In genomic region chr7:16740623-16740953, GRCh38 we compare ENCODE assay signal across 21 cellular contexts. TPM values are rescaled to one million over a fixed set of nuclear protein-coding genes. Genes with fewer than 3 reads are reported as not detected.
DNase-seq lines count a peak whose midpoint lies in the region; ATAC-seq and TF ChIP-seq lines count a peak whose summit lies in the region.
"Had no signal": no experiment of that assay in that cellular context is flagged by ENCODE, and none has a peak within 500 bp of the region (broad histone marks: within the 10 kb centered on the region; RNA-seq: fewer than 3 reads in every experiment).

No MANE protein-coding gene starts in this region.

- DNase-seq in Caco-2 (no peak), Panc1 (ENCODE audit: low read depth, low spot score) (no peak), fibroblast of lung (ENCODE audit: low read depth in 2 of 2) (no peak), T-cell (no peak)
- DNase-seq in stimulated activated CD8-positive, alpha-beta memory T cell treated with anti-CD3 and anti-CD28 coated beads, Interleukin-4, amount 100 ng/mL, for 48 hours, result no peak
- DNase-seq: activated CD4-positive, alpha-beta T cell treated with anti-CD3 and anti-CD28 coated beads for 1 hour; activated CD8-positive, alpha-beta T cell treated with anti-CD3 and anti-CD28 coated beads, Interleukin-2, amount 10 ng/mL, durations not matched to agents 7 days and 5 days; activated gamma-delta T cell; AML-193; cortex of kidney; DMS53; naive thymus-derived CD4-positive, alpha-beta T cell; NCI-H1417 treated with DMSO at 0.1 percent for 48 hours; spleen; stimulated activated CD4-positive, alpha-beta T cell treated with anti-CD3 and anti-CD28 coated beads, Interleukin-4, amount 100 ng/mL, for 1 hour; stimulated activated naive B cell treated with anti-CD40 and anti-IgM and Interleukin-4, amounts not matched to agents 10 μg/mL and 1 μg/mL and 100 μg/mL, for 72 hours had no signal

- H3K27me3 Mint-ChIP-seq in Caco-2 (ENCODE audit: insufficient read depth, unreplicated experiment) (no peaks in the 10 kb centered on the region), T-cell (no peaks in the 10 kb centered on the region)
- H3K27me3 Mint-ChIP-seq: memory B cell; naive thymus-derived CD4-positive, alpha-beta T cell; stimulated activated naive B cell treated with anti-CD40 and anti-IgM and Interleukin-4, amounts not matched to agents 10 μg/mL and 1 μg/mL and 100 μg/mL, for 72 hours had no signal

- ATAC-seq in Panc1 (no peak), T-cell (replicated peaks in 1 of 4) (no peak), GM21381 (IDR thresholded peaks at IDR 0.05; ENCODE audit: unreplicated experiment) (no peak)
- ATAC-seq: activated CD8-positive, alpha-beta T cell treated with anti-CD3 and anti-CD28 coated beads, Interleukin-2, amount 10 ng/mL, durations not matched to agents 7 days and 5 days; naive thymus-derived CD4-positive, alpha-beta T cell had no signal

- H3K9me3 Mint-ChIP-seq in Caco-2 (ENCODE audit: unreplicated experiment) (no peaks in the 10 kb centered on the region), T-cell (no peaks in the 10 kb centered on the region)
- H3K9me3 Mint-ChIP-seq: memory B cell; naive thymus-derived CD4-positive, alpha-beta T cell; stimulated activated naive B cell treated with anti-CD40 and anti-IgM and Interleukin-4, amounts not matched to agents 10 μg/mL and 1 μg/mL and 100 μg/mL, for 72 hours; T-helper 1 cell treated with Interleukin-12 subunit alpha and Interleukin-12 subunit beta and Interleukin-4 antibody, amounts not matched to agents 30 μg/mL and 1 μg/mL, for 36 hours had no signal

- H3K27ac Mint-ChIP-seq in Caco-2 (ENCODE audit: unreplicated experiment), result peak overlapping the region; percentile 80
- no peak overlapping the region for H3K27ac Mint-ChIP-seq in T-cell
- H3K27ac Mint-ChIP-seq: activated CD8-positive, alpha-beta T cell treated with anti-CD3 and anti-CD28 coated beads, Interleukin-2, amount 10 ng/mL, durations not matched to agents 7 days and 5 days; memory B cell; naive thymus-derived CD4-positive, alpha-beta T cell; stimulated activated naive B cell treated with anti-CD40 and anti-IgM and Interleukin-4, amounts not matched to agents 10 μg/mL and 1 μg/mL and 100 μg/mL, for 72 hours; T-helper 1 cell treated with Interleukin-12 subunit alpha and Interleukin-12 subunit beta and Interleukin-4 antibody, amounts not matched to agents 30 μg/mL and 1 μg/mL, for 36 hours had no signal

- intact Hi-C loops in Caco-2 (cut with micrococcal nuclease; ENCODE audit: unreplicated experiment), result loop anchor here (2.0 kb wide), 1 partner anchor 22 kb away; no protein-coding TSS in a partner anchor
- intact Hi-C loops in Panc1 (cut with micrococcal nuclease; ENCODE audit: unreplicated experiment), result no loop called here

- POLR2A ChIA-PET in Caco-2 (lab: Charles Lee), result no interaction called here
- POLR2A ChIA-PET in Panc1 (lab: Charles Lee), result no interaction called here
- POLR2A ChIA-PET in T-cell (lab: Charles Lee), result no interaction called here

- H3K4me3 Mint-ChIP-seq in Caco-2 (ENCODE audit: unreplicated experiment), result peak overlapping the region; percentile 34
- no peak overlapping the region for H3K4me3 Mint-ChIP-seq in T-cell
- H3K4me3 Mint-ChIP-seq: activated CD8-positive, alpha-beta T cell treated with anti-CD3 and anti-CD28 coated beads, Interleukin-2, amount 10 ng/mL, durations not matched to agents 7 days and 5 days; memory B cell; naive thymus-derived CD4-positive, alpha-beta T cell; stimulated activated naive B cell treated with anti-CD40 and anti-IgM and Interleukin-4, amounts not matched to agents 10 μg/mL and 1 μg/mL and 100 μg/mL, for 72 hours; T-helper 1 cell treated with Interleukin-12 subunit alpha and Interleukin-12 subunit beta and Interleukin-4 antibody, amounts not matched to agents 30 μg/mL and 1 μg/mL, for 36 hours had no signal

- H3K79me2 ChIP-seq in fibroblast of lung (ENCODE audit: control insufficient read depth, insufficient read depth, low read length) (no peaks in the 10 kb centered on the region), parathyroid adenoma (no peaks in the 10 kb centered on the region)

- CTCF ChIA-PET in Caco-2 (lab: Charles Lee) (interaction anchor here (1.4 kb wide), 1 partner anchor 38 kb away, joined by 4 read pairs; no protein-coding TSS in a partner anchor), Panc1 (lab: Charles Lee) (no interaction called here), T-cell (lab: Charles Lee) (no interaction called here)

- H3K4me1 Mint-ChIP-seq in Caco-2 (ENCODE audit: low read depth, unreplicated experiment), result peaks cover 35% of the 10 kb centered on the region
- H3K4me1 Mint-ChIP-seq in T-cell, result peaks cover 0 to under 1% (median 0%) of the 10 kb centered on the region in 3 donors
- H3K4me1 Mint-ChIP-seq: naive thymus-derived CD4-positive, alpha-beta T cell had no signal

- H3K4me3 ChIP-seq in Caco-2 (ENCODE audit: low read depth, low read length) (no peak overlapping the region), Panc1 (ENCODE audit: low read depth in 2 of 2, low read length in 2 of 2) (no peak overlapping the region), fibroblast of lung (replicated peaks in 1 of 4; ENCODE audit: control extremely low read depth in 1 of 4, insufficient read depth in 1 of 4, low read depth in 3 of 4, low read length in 4 of 4) (no peak overlapping the region), parathyroid adenoma (ENCODE audit: low read depth, low read length) (no peak overlapping the region)
- H3K4me3 ChIP-seq: spleen, tibial nerve had no signal

- H3K36me3 ChIP-seq in Caco-2 (ENCODE audit: control insufficient read depth, insufficient read depth, low read length), result no peaks in the 10 kb centered on the region
- no peaks in the 10 kb centered on the region for H3K36me3 ChIP-seq in Panc1 (ENCODE audit: control insufficient read depth, insufficient read depth, low read length)
- H3K36me3 ChIP-seq in fibroblast of lung (ENCODE audit: control insufficient read depth, insufficient read depth, low read length), result no peaks in the 10 kb centered on the region
- H3K36me3 ChIP-seq in parathyroid adenoma (ENCODE audit: control insufficient read depth, insufficient read depth, low read length), result no peaks in the 10 kb centered on the region
- H3K36me3 ChIP-seq: spleen, tibial nerve had no signal

- no peaks in the 10 kb centered on the region for H3K9me3 ChIP-seq in Caco-2
- no peaks in the 10 kb centered on the region for H3K9me3 ChIP-seq in Panc1 (ENCODE audit: control insufficient read depth, insufficient read depth, low read depth, low read length)
- no peaks in the 10 kb centered on the region for H3K9me3 ChIP-seq in fibroblast of lung (ENCODE audit: control insufficient read depth, insufficient read depth, low read depth, low read length)
- no peaks in the 10 kb centered on the region for H3K9me3 ChIP-seq in parathyroid adenoma (ENCODE audit: control insufficient read depth, low read length)
- H3K9me3 ChIP-seq: spleen, tibial nerve had no signal

- H4K20me1 ChIP-seq in fibroblast of lung (ENCODE audit: control insufficient read depth, extremely low read depth, insufficient read depth, low read length), result no peaks in the 10 kb centered on the region

- BruUV-seq in Caco-2 (replicated peaks; lab: Mats Ljungman, UMichigan), result no TSS peak
- BruUV-seq in Panc1 (replicated peaks; lab: Mats Ljungman, UMichigan), result no TSS peak

- H3K27ac ChIP-seq in Panc1 (ENCODE audit: low read length), result peak overlapping the region; percentile 2; the same call in 1 of the 2 replicates
- peak overlapping the region; percentile 23 for H3K27ac ChIP-seq in fibroblast of lung (ENCODE audit: insufficient read depth, low read length)
- H3K27ac ChIP-seq in parathyroid adenoma, result no peak overlapping the region
- H3K27ac ChIP-seq: spleen, tibial nerve had no signal

- in situ Hi-C loops in Panc1 (cut with HindIII; ENCODE audit: low pct_unique_long_range_greater_than_20kb, low sequenced_read_pairs), result no loop called here

- H2AFZ ChIP-seq in fibroblast of lung (ENCODE audit: low read length), result no peak overlapping the region
- peak overlapping the region; percentile 51 for H2AFZ ChIP-seq in parathyroid adenoma

- TF ChIP-seq CTCF in Caco-2 (IDR thresholded peaks at IDR 0.05; ENCODE audit: insufficient read depth in 1 of 2, low read depth in 1 of 2, low read length in 1 of 2, severe bottlenecking in 1 of 2, unreplicated experiment in 1 of 2) (no peak), Panc1 (IDR thresholded peaks at IDR 0.05) (no peak), fibroblast of lung (conservative IDR thresholded peaks at IDR 0.05 in 1 of 2, IDR thresholded peaks at IDR 0.05 in 1 of 2; ENCODE audit: low read depth in 1 of 2, low read length in 2 of 2) (no peak), parathyroid adenoma (IDR thresholded peaks at IDR 0.05) (no peak)

- H3K4me1 ChIP-seq in Caco-2, result peaks cover 75% of the 10 kb centered on the region
- peaks cover 16% of the 10 kb centered on the region for H3K4me1 ChIP-seq in Panc1 (ENCODE audit: control insufficient read depth, insufficient read depth, low read length)
- peaks cover 3% of the 10 kb centered on the region for H3K4me1 ChIP-seq in fibroblast of lung (ENCODE audit: control insufficient read depth, extremely low read depth, insufficient read depth, low read length)
- peaks cover 7% of the 10 kb centered on the region for H3K4me1 ChIP-seq in parathyroid adenoma

- H3K4me2 ChIP-seq in fibroblast of lung (ENCODE audit: extremely low read depth, insufficient read depth, low read length) (no peak overlapping the region), parathyroid adenoma (ENCODE audit: low read length) (no peak overlapping the region)

- H3K9ac ChIP-seq in fibroblast of lung (ENCODE audit: insufficient read depth, low read length), result no peak overlapping the region
- H3K9ac ChIP-seq in parathyroid adenoma, result no peak overlapping the region

- peaks cover 4% of the 10 kb centered on the region for H3K36me3 Mint-ChIP-seq in Caco-2 (ENCODE audit: insufficient read depth, unreplicated experiment)
- no peaks in the 10 kb centered on the region for H3K36me3 Mint-ChIP-seq in T-cell
- H3K36me3 Mint-ChIP-seq: memory B cell; naive thymus-derived CD4-positive, alpha-beta T cell had no signal

- no peaks in the 10 kb centered on the region for H3K27me3 ChIP-seq in Caco-2 (replicated peaks; ENCODE audit: control insufficient read depth, insufficient read depth, low read length)
- no peaks in the 10 kb centered on the region for H3K27me3 ChIP-seq in Panc1 (ENCODE audit: control insufficient read depth, insufficient read depth, low read length)
- H3K27me3 ChIP-seq in fibroblast of lung (ENCODE audit: control insufficient read depth, insufficient read depth, low read length), result no peaks in the 10 kb centered on the region
- no peaks in the 10 kb centered on the region for H3K27me3 ChIP-seq in parathyroid adenoma (ENCODE audit: control insufficient read depth, insufficient read depth, low read length)
- H3K27me3 ChIP-seq: spleen, tibial nerve had no signal

RNA-seq across cellular contexts. Expression of gene TSPAN13, which starts 13.0 kb away (rescaled TPM):
- total RNA-seq in Caco-2 (2022) (193 and 208 TPM in 2 replicates), Panc1 (2021; ENCODE audit: unreplicated experiment) (80.8 TPM), fibroblast of lung (0.77 and 2.8 TPM in 2 replicates), T-cell (1 to 10 TPM in 2 of 5 donors, under 1 TPM in 3; 0.73 to 2.0 (median 0.98) TPM)
- polyA plus RNA-seq in Panc1 (2012; ENCODE audit: insufficient read length), result 54.4 TPM
- polyA plus RNA-seq in fibroblast of lung, result 2.5 and 6.7 TPM in 2 replicates
- polyA plus RNA-seq in fibroblast of lung (2012), result 1.9 and 5.0 TPM in 2 replicates
- 2.2 and 3.9 TPM in 2 replicates for polyA minus RNA-seq in fibroblast of lung (ENCODE audit: low replicate concordance)

Comparison
In these comparisons a context has a peak if more than half of its experiments do, and no peak if none do; other contexts are left out.
1. RNA of gene TSPAN13, which starts 13.0 kb away (total RNA-seq): 193 to 208 TPM in Caco-2 and 80.8 TPM in Panc1 (single experiment); 0.77 to 2.8 TPM in fibroblast of lung and 0.73 to 2.0 TPM in T-cell; every median in the first group is over 10 times any median in the second.